ENCODE assay signal across 16 cellular contexts in genomic region chr22:22165936-22166710, GRCh38.
A peak's percentile ranks its signal among the peaks of the same experiment; 100 is the strongest.
DNase-seq lines count a peak whose midpoint lies in the region; ATAC-seq, FAIRE-seq and TF ChIP-seq lines count a peak whose summit lies in the region.
"Had no signal": no experiment of that assay in that cellular context is flagged by ENCODE, and none has a peak within 500 bp of the region (broad histone marks: within the 10 kb centered on the region; RNA-seq: fewer than 3 reads in every experiment).

No MANE protein-coding gene starts in this region.

- in situ Hi-C loops in gastrocnemius medialis (cut with MboI; ENCODE audit: low sequenced_read_pairs in 4 of 4): no loop called here

- H3K27me3 ChIP-seq in Loucy (ENCODE audit: insufficient read depth, low read length, poor library complexity, severe bottlenecking) (no peaks in the 10 kb centered on the region), esophagus muscularis mucosa (peaks cover 0 to 52% (median 0%) of the 10 kb centered on the region in 4 donors), upper lobe of right lung (peaks cover 7% of the 10 kb centered on the region), gastrocnemius medialis (peaks cover 0 to 3% (median 0%) of the 10 kb centered on the region in 3 donors)

- peaks cover 44% of the 10 kb centered on the region for H3K4me1 Mint-ChIP-seq in stimulated activated naive CD8-positive, alpha-beta T cell treated with anti-CD3 and anti-CD28 coated beads, Interleukin-15, Interleukin-2, amounts not matched to agents 100 ng/mL and 50 ng/mL, for 24 hours (ENCODE audit: low read depth)
- peaks cover 9% of the 10 kb centered on the region for H3K4me1 Mint-ChIP-seq in stimulated activated naive CD8-positive, alpha-beta T cell treated with anti-CD3 and anti-CD28 coated beads, Interleukin-15, amount 100 ng/mL, for 72 hours

- H3K9me3 ChIP-seq in Loucy (ENCODE audit: insufficient read depth, low read depth, low read length) (no peaks in the 10 kb centered on the region), esophagus muscularis mucosa (no peaks in the 10 kb centered on the region), upper lobe of right lung (no peaks in the 10 kb centered on the region), kidney (ENCODE audit: control insufficient read depth in 1 of 2, low read length in 2 of 2) (no peaks in the 10 kb centered on the region), gastrocnemius medialis (no peaks in the 10 kb centered on the region)
- H3K9me3 ChIP-seq: Caco-2 had no signal

- H3K4me1 ChIP-seq in Loucy (ENCODE audit: insufficient read depth, low read length, poor library complexity, severe bottlenecking) (peaks cover 36% of the 10 kb centered on the region), esophagus muscularis mucosa (peaks cover 0 to 3% (median 0%) of the 10 kb centered on the region in 4 donors), upper lobe of right lung (no peaks in the 10 kb centered on the region), kidney (ENCODE audit: control insufficient read depth in 1 of 2, insufficient read depth in 1 of 2, low read depth in 1 of 2, low read length in 2 of 2) (no peaks in the 10 kb centered on the region), gastrocnemius medialis (peaks cover 0 to 3% of the 10 kb centered on the region in 2 donors)
- H3K4me1 ChIP-seq: Caco-2 had no signal

- no peaks in the 10 kb centered on the region for H4K20me1 ChIP-seq in Loucy (ENCODE audit: insufficient read depth, low read length, poor library complexity, severe bottlenecking)

- no peak overlapping the region for H3K4me3 Mint-ChIP-seq in stimulated activated naive CD8-positive, alpha-beta T cell treated with anti-CD3 and anti-CD28 coated beads, Interleukin-15, Interleukin-2, amounts not matched to agents 100 ng/mL and 50 ng/mL, for 24 hours
- no peak overlapping the region for H3K4me3 Mint-ChIP-seq in stimulated activated naive CD8-positive, alpha-beta T cell treated with anti-CD3 and anti-CD28 coated beads, Interleukin-15, amount 100 ng/mL, for 72 hours

- no peak for FAIRE-seq in kidney (lab: Jason Lieb, UNC)

- TF ChIP-seq POLR2A in esophagus muscularis mucosa (IDR thresholded peaks at IDR 0.05; ENCODE audit: low read depth) (no peak), gastrocnemius medialis (IDR thresholded peaks at IDR 0.05) (no peak)

- peaks cover 4% of the 10 kb centered on the region for H3K27me3 Mint-ChIP-seq in stimulated activated naive CD8-positive, alpha-beta T cell treated with anti-CD3 and anti-CD28 coated beads, Interleukin-15, Interleukin-2, amounts not matched to agents 100 ng/mL and 50 ng/mL, for 24 hours
- H3K27me3 Mint-ChIP-seq in stimulated activated naive CD8-positive, alpha-beta T cell treated with anti-CD3 and anti-CD28 coated beads, Interleukin-15, amount 100 ng/mL, for 72 hours: peaks cover 9% of the 10 kb centered on the region

- H3K79me2 ChIP-seq in Loucy (ENCODE audit: insufficient read depth, low read length): no peaks in the 10 kb centered on the region

- H3K4me3 ChIP-seq in Loucy (ENCODE audit: low read length, poor library complexity, severe bottlenecking) (no peak overlapping the region), esophagus muscularis mucosa (no peak overlapping the region), upper lobe of right lung (no peak overlapping the region), kidney (ENCODE audit: low read length in 2 of 2) (no peak overlapping the region), gastrocnemius medialis (no peak overlapping the region)

- H3K27ac ChIP-seq in esophagus muscularis mucosa (replicated peaks in 1 of 4): no peak overlapping the region
- no peak overlapping the region for H3K27ac ChIP-seq in upper lobe of right lung
- no peak overlapping the region for H3K27ac ChIP-seq in kidney (ENCODE audit: low read depth in 2 of 2, low read length in 2 of 2)
- H3K27ac ChIP-seq in gastrocnemius medialis: no peak overlapping the region

- no peak for DNase-seq in stimulated activated naive CD8-positive, alpha-beta T cell treated with anti-CD3 and anti-CD28 coated beads, Interleukin-15, amount 100 ng/mL, for 72 hours
- DNase-seq in esophagus muscularis mucosa (ENCODE audit: extremely low spot score) (peak; percentile 88), upper lobe of right lung (no peak), LoVo (ENCODE audit: low spot score) (no peak), kidney (no peak), gastrocnemius medialis (no peak)
- DNase-seq: Caco-2, DMS153, H7, IMR-90, NCI-H1436 treated with DMSO at 0.1 percent for 48 hours, NCI-H2081, RPMI8226, SIG-M5 had no signal

- WGBS in esophagus muscularis mucosa: 67% methylated on average over 6 of the region's 6 CpGs

- no peak overlapping the region for H2AFZ ChIP-seq in Loucy (ENCODE audit: low read length)

- intact Hi-C loops in esophagus muscularis mucosa (cut with DNase I) (no loop called here), upper lobe of right lung (cut with DNase I) (no loop called here), kidney (cut with DNase I) (no loop called here), gastrocnemius medialis (cut with DNase I; ENCODE audit: low total_unique reads) (no loop called here)

- peaks cover 13% of the 10 kb centered on the region; the same call in 1 of the 2 replicates for H3K36me3 ChIP-seq in Loucy (ENCODE audit: insufficient read depth, low read length)
- H3K36me3 ChIP-seq in esophagus muscularis mucosa: no peaks in the 10 kb centered on the region
- no peaks in the 10 kb centered on the region for H3K36me3 ChIP-seq in upper lobe of right lung
- H3K36me3 ChIP-seq in kidney (ENCODE audit: control insufficient read depth in 1 of 2, insufficient read depth in 2 of 2, low read length in 2 of 2): no peaks in the 10 kb centered on the region
- no peaks in the 10 kb centered on the region for H3K36me3 ChIP-seq in gastrocnemius medialis

- H3K9ac ChIP-seq in Loucy (ENCODE audit: low read depth, low read length, poor library complexity, severe bottlenecking) (peak overlapping the region; percentile 14), kidney (ENCODE audit: low read length in 2 of 2) (no peak overlapping the region)

- H3K9me3 Mint-ChIP-seq in stimulated activated naive CD8-positive, alpha-beta T cell treated with anti-CD3 and anti-CD28 coated beads, Interleukin-15, Interleukin-2, amounts not matched to agents 100 ng/mL and 50 ng/mL, for 24 hours: no peaks in the 10 kb centered on the region
- no peaks in the 10 kb centered on the region for H3K9me3 Mint-ChIP-seq in stimulated activated naive CD8-positive, alpha-beta T cell treated with anti-CD3 and anti-CD28 coated beads, Interleukin-15, amount 100 ng/mL, for 72 hours

- peak overlapping the region; percentile 36 for H3K27ac Mint-ChIP-seq in stimulated activated naive CD8-positive, alpha-beta T cell treated with anti-CD3 and anti-CD28 coated beads, Interleukin-15, Interleukin-2, amounts not matched to agents 100 ng/mL and 50 ng/mL, for 24 hours
- peak overlapping the region in 1 of 2 donors; percentile 59 for H3K27ac Mint-ChIP-seq in stimulated activated naive CD8-positive, alpha-beta T cell treated with anti-CD3 and anti-CD28 coated beads, Interleukin-15, amount 100 ng/mL, for 72 hours

- no peak for ATAC-seq in stimulated activated naive CD8-positive, alpha-beta T cell treated with anti-CD3 and anti-CD28 coated beads, Interleukin-15, amount 100 ng/mL, for 72 hours
- ATAC-seq in upper lobe of right lung: peak; percentile 8
- ATAC-seq in gastrocnemius medialis: no peak

- TF ChIP-seq EP300 in esophagus muscularis mucosa (IDR thresholded peaks at IDR 0.05): no peak

- TF ChIP-seq CTCF in Loucy (conservative IDR thresholded peaks at IDR 0.05; ENCODE audit: low read length): no peak; the same call in 1 of the 2 replicates
- TF ChIP-seq CTCF in esophagus muscularis mucosa (IDR thresholded peaks at IDR 0.05): no peak
- TF ChIP-seq CTCF in upper lobe of right lung (IDR thresholded peaks at IDR 0.05): no peak
- TF ChIP-seq CTCF in kidney (IDR thresholded peaks at IDR 0.05; ENCODE audit: borderline replicate concordance, extremely low read depth, insufficient read depth): no peak
- no peak for TF ChIP-seq CTCF in gastrocnemius medialis (IDR thresholded peaks at IDR 0.05 in 4 of 5, conservative IDR thresholded peaks at IDR 0.05 in 1 of 5)

- no peaks in the 10 kb centered on the region for H3K36me3 Mint-ChIP-seq in stimulated activated naive CD8-positive, alpha-beta T cell treated with anti-CD3 and anti-CD28 coated beads, Interleukin-15, Interleukin-2, amounts not matched to agents 100 ng/mL and 50 ng/mL, for 24 hours (ENCODE audit: low read depth)

- peaks cover 11% of the 10 kb centered on the region; the same call in 1 of the 2 replicates for H3F3A ChIP-seq in Loucy (ENCODE audit: low read depth)

- H3K9me2 ChIP-seq in Loucy (replicated peaks; ENCODE audit: low read depth, low read length): no peaks in the 10 kb centered on the region

- peak overlapping the region; percentile 82 for H3K4me2 ChIP-seq in Loucy (ENCODE audit: low read depth, low read length, poor library complexity, severe bottlenecking)
